ENCODE assay signal across 17 cellular contexts in the genomic region with DNA sequence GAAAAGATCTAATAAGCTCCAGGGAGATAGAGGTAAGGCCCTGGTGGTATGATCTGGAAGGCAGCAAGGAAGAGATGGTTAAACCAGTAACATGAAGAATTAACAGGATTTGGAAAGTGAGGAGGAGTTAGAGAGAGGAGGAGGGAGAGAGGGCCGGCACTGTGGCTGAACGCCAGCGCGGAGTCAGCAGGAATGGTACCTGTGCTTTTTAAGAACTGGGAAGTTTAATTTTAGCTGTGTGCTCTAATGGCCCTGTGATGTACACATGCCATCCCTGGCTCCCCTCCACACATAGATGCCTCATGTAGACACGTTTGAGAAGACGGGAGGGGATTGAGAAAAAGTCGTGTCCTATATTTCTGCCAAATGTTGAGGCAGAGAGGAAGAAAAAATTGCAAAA. TPM values are rescaled to one million over a fixed set of nuclear protein-coding genes. Genes with fewer than 3 reads are reported as not detected.
DNase-seq lines count a peak whose midpoint lies in the region; ATAC-seq and TF ChIP-seq lines count a peak whose summit lies in the region.
"Had no signal": no experiment of that assay in that cellular context is flagged by ENCODE, and none has a peak within 500 bp of the region (broad histone marks: within the 10 kb centered on the region; RNA-seq: fewer than 3 reads in every experiment).

No MANE protein-coding gene starts in this region.

- H3K36me3 Mint-ChIP-seq in osteocyte (ENCODE audit: unreplicated experiment): no peaks in the 10 kb centered on the region
- H3K36me3 Mint-ChIP-seq: CD4-positive, alpha-beta memory T cell had no signal

- H3K9me3 ChIP-seq in transverse colon: no peaks in the 10 kb centered on the region
- H3K9me3 ChIP-seq: A549, BE2C had no signal

- DNase-seq in Right ventricle myocardium superior: no peak
- DNase-seq in cardiac septum (ENCODE audit: low spot score): no peak
- DNase-seq in left cardiac atrium: no peak
- DNase-seq in osteocyte (ENCODE audit: extremely low spot score, unreplicated experiment): peak; percentile 48
- DNase-seq in COLO829 (ENCODE audit: low spot score): no peak
- no peak for DNase-seq in transverse colon
- DNase-seq: BE2C; CD4-positive, alpha-beta memory T cell; COR-L47; DND-41; GDM1; HCEC 1CT; HFFc6 had no signal

- peak; percentile 75 for ATAC-seq in Right ventricle myocardium superior (ENCODE audit: poor library complexity)
- ATAC-seq in left cardiac atrium: peak; percentile 34 to 49
- ATAC-seq: A549 had no signal

- in situ Hi-C loops in transverse colon (cut with MboI; ENCODE audit: low pct_ligation_motif_present in 1 of 4, low pct_unique_long_range_greater_than_20kb in 1 of 4, low sequenced_read_pairs in 3 of 4): no loop called here

- peaks cover 11% of the 10 kb centered on the region for H3K27me3 ChIP-seq in transverse colon

- WGBS in transverse colon (ENCODE audit: low coverage in 1 of 2), 2 donors: 83 to 86% methylated on average over 4 to 7 of the region's 7 CpGs

- no peak overlapping the region for H3K4me3 ChIP-seq in transverse colon
- H3K4me3 ChIP-seq: A549 had no signal

- no peak for TF ChIP-seq CTCF in osteocyte (IDR thresholded peaks at IDR 0.05)
- no peak for TF ChIP-seq CTCF in transverse colon (IDR thresholded peaks at IDR 0.05)

- H3K4me3 Mint-ChIP-seq in osteocyte (ENCODE audit: unreplicated experiment): no peak overlapping the region
- H3K4me3 Mint-ChIP-seq: CD4-positive, alpha-beta memory T cell; HFFc6 had no signal

- peaks cover 10% of the 10 kb centered on the region for H3K4me1 Mint-ChIP-seq in osteocyte (ENCODE audit: unreplicated experiment)
- H3K4me1 Mint-ChIP-seq: CD4-positive, alpha-beta memory T cell had no signal

- H3K4me1 ChIP-seq in transverse colon: no peaks in the 10 kb centered on the region
- H3K4me1 ChIP-seq: A549, BE2C had no signal

- no peaks in the 10 kb centered on the region for H3K36me3 ChIP-seq in transverse colon
- H3K36me3 ChIP-seq: BE2C had no signal

- no peak for TF ChIP-seq EP300 in transverse colon (IDR thresholded peaks at IDR 0.05; ENCODE audit: low read depth)

- intact Hi-C loops in Right ventricle myocardium superior (cut with DNase I): no loop called here
- intact Hi-C loops in cardiac septum (cut with DNase I): no loop called here
- intact Hi-C loops in left cardiac atrium (cut with DNase I): no loop called here
- intact Hi-C loops in transverse colon (cut with DNase I; ENCODE audit: low total_unique reads): no loop called here

- peaks cover 21% of the 10 kb centered on the region for H3K27me3 Mint-ChIP-seq in osteocyte (ENCODE audit: unreplicated experiment)

- TF ChIP-seq POLR2A in transverse colon (IDR thresholded peaks at IDR 0.05): no peak

- no peak overlapping the region for H3K27ac ChIP-seq in transverse colon
- H3K27ac ChIP-seq: A549, C4-2B had no signal

- H3K9me3 Mint-ChIP-seq in osteocyte (ENCODE audit: unreplicated experiment): no peaks in the 10 kb centered on the region
- H3K9me3 Mint-ChIP-seq: CD4-positive, alpha-beta memory T cell; HFFc6 had no signal

- no peak overlapping the region for H3K27ac Mint-ChIP-seq in osteocyte (ENCODE audit: unreplicated experiment)
- H3K27ac Mint-ChIP-seq: CD4-positive, alpha-beta memory T cell; HFFc6 had no signal

RNA-seq across cellular contexts. Expression of a gene that starts 13.8 kb away (rescaled TPM):
- total RNA-seq in Right ventricle myocardium superior (not detected), cardiac septum (not detected), left cardiac atrium (not detected), osteocyte (not detected in 2 replicates), transverse colon (10 to 100 TPM in 1 of 4 donors, 1 to 10 TPM in 1, under 1 TPM in 1, not detected in 1; 0.96 to 14.1 (median 1.6) TPM)
- total RNA-seq: CD4-positive, alpha-beta memory T cell; H4; HFFc6; HT1080 had no signal
